In genomic region chr14:62420853-62421252, GRCh38 we compare ENCODE assay signal across 21 cellular contexts.
"Had no signal": no experiment of that assay in that cellular context is flagged by ENCODE, and none has a peak within 500 bp of the region (broad histone marks: within the 10 kb centered on the region; RNA-seq: fewer than 3 reads in every experiment).

No MANE protein-coding gene starts in this region.

- H3K27me3 ChIP-seq: esophagus muscularis mucosa, gastrocnemius medialis, heart right ventricle, right lobe of liver, testis, tibial nerve had no signal

- H3K4me3 Mint-ChIP-seq: dendritic cell treated with granulocyte-macrophage colony-stimulating factor and Interleukin-4, amounts not matched to agents 40 ng/mL and 50 ng/mL, for 4 days; effector memory CD8-positive, alpha-beta T cell; immature natural killer cell; naive thymus-derived CD4-positive, alpha-beta T cell; nephron progenitor cell; stimulated activated naive B cell treated with anti-CD40 and anti-IgM and Interleukin-4, amounts not matched to agents 10 μg/mL and 1 μg/mL and 100 μg/mL, for 72 hours; stimulated activated naive CD8-positive, alpha-beta T cell treated with anti-CD3 and anti-CD28 coated beads, Interleukin-15, amount 100 ng/mL, for 72 hours had no signal

- ATAC-seq: effector memory CD8-positive, alpha-beta T cell; gastrocnemius medialis; heart right ventricle; left ventricle myocardium superior; naive thymus-derived CD4-positive, alpha-beta T cell; psoas muscle; right lobe of liver; stimulated activated naive B cell treated with anti-CD40 and anti-IgM and Interleukin-4, amounts not matched to agents 10 μg/mL and 1 μg/mL and 100 μg/mL, for 72 hours; stimulated activated naive CD8-positive, alpha-beta T cell treated with anti-CD3 and anti-CD28 coated beads, Interleukin-15, amount 100 ng/mL, for 72 hours had no signal

- H3K27ac ChIP-seq: epithelial cell of prostate, esophagus muscularis mucosa, gastrocnemius medialis, heart right ventricle, parathyroid adenoma, psoas muscle, right lobe of liver, testis, tibial nerve had no signal

- DNase-seq: effector memory CD8-positive, alpha-beta T cell; gastrocnemius medialis; heart right ventricle; immature natural killer cell; left ventricle myocardium superior; naive thymus-derived CD4-positive, alpha-beta T cell; nephron progenitor cell; psoas muscle; retina; right lobe of liver; stimulated activated CD4-positive, alpha-beta T cell treated with anti-CD3 and anti-CD28 coated beads, Interleukin-2, amount 100 ng/mL, for 24 hours; stimulated activated CD4-positive, alpha-beta T cell treated with anti-CD3 and anti-CD28 coated beads, Interleukin-4, amount 100 ng/mL, for 4 hours; stimulated activated naive B cell treated with anti-CD40 and anti-IgM and Interleukin-4, amounts not matched to agents 10 μg/mL and 1 μg/mL and 100 μg/mL, for 72 hours; stimulated activated naive CD8-positive, alpha-beta T cell treated with anti-CD3 and anti-CD28 coated beads, Interleukin-15, amount 100 ng/mL, for 72 hours; testis had no signal

- H3K4me1 ChIP-seq: esophagus muscularis mucosa, gastrocnemius medialis, heart right ventricle, parathyroid adenoma, psoas muscle, right lobe of liver, testis, tibial nerve had no signal

- H3K9me3 ChIP-seq: esophagus muscularis mucosa, gastrocnemius medialis, psoas muscle, right lobe of liver, testis, tibial nerve had no signal

- H2AFZ ChIP-seq: parathyroid adenoma had no signal

- H3K4me1 Mint-ChIP-seq: immature natural killer cell; naive thymus-derived CD4-positive, alpha-beta T cell; nephron progenitor cell; stimulated activated naive B cell treated with anti-CD40 and anti-IgM and Interleukin-4, amounts not matched to agents 10 μg/mL and 1 μg/mL and 100 μg/mL, for 72 hours; stimulated activated naive CD8-positive, alpha-beta T cell treated with anti-CD3 and anti-CD28 coated beads, Interleukin-15, amount 100 ng/mL, for 72 hours had no signal

- H3K27ac Mint-ChIP-seq: dendritic cell treated with granulocyte-macrophage colony-stimulating factor and Interleukin-4, amounts not matched to agents 40 ng/mL and 50 ng/mL, for 4 days; effector memory CD8-positive, alpha-beta T cell; immature natural killer cell; naive thymus-derived CD4-positive, alpha-beta T cell; nephron progenitor cell; stimulated activated naive B cell treated with anti-CD40 and anti-IgM and Interleukin-4, amounts not matched to agents 10 μg/mL and 1 μg/mL and 100 μg/mL, for 72 hours; stimulated activated naive CD8-positive, alpha-beta T cell treated with anti-CD3 and anti-CD28 coated beads, Interleukin-15, amount 100 ng/mL, for 72 hours had no signal

- H3K79me2 ChIP-seq: parathyroid adenoma had no signal

- H3K36me3 ChIP-seq: esophagus muscularis mucosa, gastrocnemius medialis, heart right ventricle, right lobe of liver, tibial nerve had no signal

- H3K27me3 Mint-ChIP-seq: dendritic cell treated with granulocyte-macrophage colony-stimulating factor and Interleukin-4, amounts not matched to agents 40 ng/mL and 50 ng/mL, for 4 days; effector memory CD8-positive, alpha-beta T cell; naive thymus-derived CD4-positive, alpha-beta T cell; stimulated activated naive B cell treated with anti-CD40 and anti-IgM and Interleukin-4, amounts not matched to agents 10 μg/mL and 1 μg/mL and 100 μg/mL, for 72 hours; stimulated activated naive CD8-positive, alpha-beta T cell treated with anti-CD3 and anti-CD28 coated beads, Interleukin-15, amount 100 ng/mL, for 72 hours had no signal

- H3K4me3 ChIP-seq: esophagus muscularis mucosa, gastrocnemius medialis, heart right ventricle, lung, psoas muscle, right lobe of liver, testis, tibial nerve had no signal

- H3K9ac ChIP-seq: parathyroid adenoma had no signal

- H3K36me3 Mint-ChIP-seq: immature natural killer cell; naive thymus-derived CD4-positive, alpha-beta T cell; stimulated activated naive B cell treated with anti-CD40 and anti-IgM and Interleukin-4, amounts not matched to agents 10 μg/mL and 1 μg/mL and 100 μg/mL, for 72 hours had no signal
